ENCODE assay signal across 14 cellular contexts in genomic region chr1:7560128-7560527, GRCh38.
A peak's percentile ranks its signal among the peaks of the same experiment; 100 is the strongest.
DNase-seq lines count a peak whose midpoint lies in the region; ATAC-seq and TF ChIP-seq lines count a peak whose summit lies in the region.
"Had no signal": no experiment of that assay in that cellular context is flagged by ENCODE, and none has a peak within 500 bp of the region (broad histone marks: within the 10 kb centered on the region; RNA-seq: fewer than 3 reads in every experiment).

No MANE protein-coding gene starts in this region.

- H3K36me3 Mint-ChIP-seq in chondrocyte (ENCODE audit: low read depth) = no peaks in the 10 kb centered on the region
- no peaks in the 10 kb centered on the region for H3K36me3 Mint-ChIP-seq in stimulated activated memory B cell treated with anti-CD40 and anti-IgM and Interleukin-4, amounts not matched to agents 10 μg/mL and 1 μg/mL and 100 μg/mL, for 72 hours

- H3K9me3 Mint-ChIP-seq in chondrocyte (ENCODE audit: low read depth) = no peaks in the 10 kb centered on the region
- H3K9me3 Mint-ChIP-seq in stimulated activated memory B cell treated with anti-CD40 and anti-IgM and Interleukin-4, amounts not matched to agents 10 μg/mL and 1 μg/mL and 100 μg/mL, for 72 hours = no peaks in the 10 kb centered on the region
- H3K9me3 Mint-ChIP-seq: CD4-positive, alpha-beta T cell had no signal

- H3K4me3 Mint-ChIP-seq in chondrocyte (ENCODE audit: unreplicated experiment) = no peak overlapping the region
- H3K4me3 Mint-ChIP-seq in stimulated activated memory B cell treated with anti-CD40 and anti-IgM and Interleukin-4, amounts not matched to agents 10 μg/mL and 1 μg/mL and 100 μg/mL, for 72 hours = no peak overlapping the region
- H3K4me3 Mint-ChIP-seq: CD4-positive, alpha-beta T cell had no signal

- DNase-seq in Right ventricle myocardium inferior (ENCODE audit: missing footprints) = peak; percentile 53
- DNase-seq in cardiac septum (ENCODE audit: low spot score) = no peak
- peak; percentile 84 for DNase-seq in chondrocyte (ENCODE audit: low spot score)
- DNase-seq in posterior vena cava (ENCODE audit: low spot score) = peak; percentile 26
- DNase-seq in left lobe of liver (ENCODE audit: low spot score) = no peak
- no peak for DNase-seq in stimulated activated naive CD8-positive, alpha-beta T cell treated with anti-CD3 and anti-CD28 coated beads, Interleukin-15, Interleukin-2, amounts not matched to agents 100 U/mL and 50 U/mL, for 24 hours
- DNase-seq: 8988T; AML-193; C1 segment of cervical spinal cord; CD4-positive, alpha-beta T cell; DMS79 had no signal

- no peak for TF ChIP-seq CTCF in chondrocyte (IDR thresholded peaks at IDR 0.05)

- no peak overlapping the region for H3K27ac Mint-ChIP-seq in chondrocyte (ENCODE audit: unreplicated experiment)
- H3K27ac Mint-ChIP-seq in stimulated activated memory B cell treated with anti-CD40 and anti-IgM and Interleukin-4, amounts not matched to agents 10 μg/mL and 1 μg/mL and 100 μg/mL, for 72 hours = no peak overlapping the region
- H3K27ac Mint-ChIP-seq: CD4-positive, alpha-beta T cell had no signal

- no peak for ATAC-seq in Right ventricle myocardium inferior
- ATAC-seq in stimulated activated memory B cell treated with anti-CD40 and anti-IgM and Interleukin-4, amounts not matched to agents 10 μg/mL and 1 μg/mL and 100 μg/mL, for 72 hours = no peak
- ATAC-seq in left lobe of liver = no peak
- no peak for ATAC-seq in stimulated activated naive CD8-positive, alpha-beta T cell treated with anti-CD3 and anti-CD28 coated beads, Interleukin-15, Interleukin-2, amounts not matched to agents 100 U/mL and 50 U/mL, for 24 hours
- ATAC-seq: GM12878, HCT116 had no signal

- H3K4me1 Mint-ChIP-seq in chondrocyte (ENCODE audit: low read depth) = peaks cover 5% of the 10 kb centered on the region
- no peaks in the 10 kb centered on the region for H3K4me1 Mint-ChIP-seq in stimulated activated memory B cell treated with anti-CD40 and anti-IgM and Interleukin-4, amounts not matched to agents 10 μg/mL and 1 μg/mL and 100 μg/mL, for 72 hours

- intact Hi-C loops in Right ventricle myocardium inferior (cut with DNase I) = no loop called here
- intact Hi-C loops in cardiac septum (cut with DNase I) = no loop called here
- intact Hi-C loops in posterior vena cava (cut with DNase I) = no loop called here

- no peaks in the 10 kb centered on the region for H3K27me3 Mint-ChIP-seq in chondrocyte (ENCODE audit: low read depth)
- H3K27me3 Mint-ChIP-seq in stimulated activated memory B cell treated with anti-CD40 and anti-IgM and Interleukin-4, amounts not matched to agents 10 μg/mL and 1 μg/mL and 100 μg/mL, for 72 hours = peaks cover 39% of the 10 kb centered on the region

Comparison
In these comparisons a context has a peak if more than half of its experiments do, and no peak if none do; other contexts are left out.
1. DNase-seq: peak in Right ventricle myocardium inferior (single experiment), chondrocyte (single experiment) and posterior vena cava (single experiment); none in cardiac septum (single experiment), left lobe of liver (single experiment) and stimulated activated naive CD8-positive, alpha-beta T cell treated with anti-CD3 and anti-CD28 coated beads, Interleukin-15, Interleukin-2, amounts not matched to agents 100 U/mL and 50 U/mL, for 24 hours (single experiment).